In genomic region chr1:28663871-28664470, GRCh38 we compare ENCODE assay signal across 1 cellular context.
TF ChIP-seq lines count a peak whose summit lies in the region.

No MANE protein-coding gene starts in this region.

TF ChIP-seq in HepG2, 621 proteins besides CTCF, POLR2A, EP300 and RAD21:
- TF ChIP-seq NFE2L1 (CRISPR knock-in tag; IDR thresholded peaks at IDR 0.05; ENCODE audit: borderline replicate concordance) (no peak), POLR2AphosphoS2 (IDR thresholded peaks at IDR 0.05; ENCODE audit: low read depth, low read length) (no peak), ZNF800 (CRISPR knock-in tag; IDR thresholded peaks at IDR 0.05) (no peak), SIN3A (IDR thresholded peaks at IDR 0.05; ENCODE audit: borderline replicate concordance, low read depth, low read length) (no peak), CREBL2 (CRISPR knock-in tag; IDR thresholded peaks at IDR 0.05; ENCODE audit: borderline replicate concordance) (no peak), AFF4 (CRISPR knock-in tag; IDR thresholded peaks at IDR 0.05) (no peak), MEF2D (CRISPR knock-in tag; IDR thresholded peaks at IDR 0.05) (no peak), MTF1 (CRISPR knock-in tag; IDR thresholded peaks at IDR 0.05) (no peak), ZNF225 (CRISPR knock-in tag; IDR thresholded peaks at IDR 0.05) (no peak), HES4 (CRISPR knock-in tag; IDR thresholded peaks at IDR 0.05; ENCODE audit: borderline replicate concordance) (no peak), TRIM22 (IDR thresholded peaks at IDR 0.05) (no peak), ZNF569 (CRISPR knock-in tag; IDR thresholded peaks at IDR 0.05; ENCODE audit: borderline replicate concordance) (no peak), ZNF747 (CRISPR knock-in tag; IDR thresholded peaks at IDR 0.05; ENCODE audit: borderline replicate concordance) (no peak), UBTF (CRISPR knock-in tag; IDR thresholded peaks at IDR 0.05) (no peak), FOXM1 (CRISPR knock-in tag; IDR thresholded peaks at IDR 0.05) (no peak)
